2 cellular contexts compared by ENCODE assay signal in the genomic region with DNA sequence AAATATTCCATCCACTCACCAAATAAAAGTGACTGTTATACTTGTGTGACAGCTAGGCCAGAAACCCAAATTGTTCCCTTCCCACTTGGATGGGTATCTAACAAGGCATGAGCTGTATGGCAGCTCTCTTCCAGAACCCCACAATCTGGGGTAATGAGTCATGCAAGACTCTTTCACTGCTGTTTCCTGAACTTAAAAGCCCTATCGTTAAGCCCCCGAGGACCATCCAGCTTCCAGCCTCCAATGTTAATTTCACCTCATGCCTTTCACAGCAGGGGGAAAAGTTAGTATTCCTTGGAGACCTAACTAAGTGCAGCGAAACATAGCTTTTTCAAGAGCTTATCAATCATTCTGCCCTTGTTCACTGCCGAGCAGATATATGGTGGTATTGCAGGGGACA.
TF ChIP-seq lines count a peak whose summit lies in the region.

No MANE protein-coding gene starts in this region.

TF ChIP-seq in GM23338, 12 proteins besides CTCF, POLR2A, EP300 and RAD21:
- TF ChIP-seq, protein P1, sequence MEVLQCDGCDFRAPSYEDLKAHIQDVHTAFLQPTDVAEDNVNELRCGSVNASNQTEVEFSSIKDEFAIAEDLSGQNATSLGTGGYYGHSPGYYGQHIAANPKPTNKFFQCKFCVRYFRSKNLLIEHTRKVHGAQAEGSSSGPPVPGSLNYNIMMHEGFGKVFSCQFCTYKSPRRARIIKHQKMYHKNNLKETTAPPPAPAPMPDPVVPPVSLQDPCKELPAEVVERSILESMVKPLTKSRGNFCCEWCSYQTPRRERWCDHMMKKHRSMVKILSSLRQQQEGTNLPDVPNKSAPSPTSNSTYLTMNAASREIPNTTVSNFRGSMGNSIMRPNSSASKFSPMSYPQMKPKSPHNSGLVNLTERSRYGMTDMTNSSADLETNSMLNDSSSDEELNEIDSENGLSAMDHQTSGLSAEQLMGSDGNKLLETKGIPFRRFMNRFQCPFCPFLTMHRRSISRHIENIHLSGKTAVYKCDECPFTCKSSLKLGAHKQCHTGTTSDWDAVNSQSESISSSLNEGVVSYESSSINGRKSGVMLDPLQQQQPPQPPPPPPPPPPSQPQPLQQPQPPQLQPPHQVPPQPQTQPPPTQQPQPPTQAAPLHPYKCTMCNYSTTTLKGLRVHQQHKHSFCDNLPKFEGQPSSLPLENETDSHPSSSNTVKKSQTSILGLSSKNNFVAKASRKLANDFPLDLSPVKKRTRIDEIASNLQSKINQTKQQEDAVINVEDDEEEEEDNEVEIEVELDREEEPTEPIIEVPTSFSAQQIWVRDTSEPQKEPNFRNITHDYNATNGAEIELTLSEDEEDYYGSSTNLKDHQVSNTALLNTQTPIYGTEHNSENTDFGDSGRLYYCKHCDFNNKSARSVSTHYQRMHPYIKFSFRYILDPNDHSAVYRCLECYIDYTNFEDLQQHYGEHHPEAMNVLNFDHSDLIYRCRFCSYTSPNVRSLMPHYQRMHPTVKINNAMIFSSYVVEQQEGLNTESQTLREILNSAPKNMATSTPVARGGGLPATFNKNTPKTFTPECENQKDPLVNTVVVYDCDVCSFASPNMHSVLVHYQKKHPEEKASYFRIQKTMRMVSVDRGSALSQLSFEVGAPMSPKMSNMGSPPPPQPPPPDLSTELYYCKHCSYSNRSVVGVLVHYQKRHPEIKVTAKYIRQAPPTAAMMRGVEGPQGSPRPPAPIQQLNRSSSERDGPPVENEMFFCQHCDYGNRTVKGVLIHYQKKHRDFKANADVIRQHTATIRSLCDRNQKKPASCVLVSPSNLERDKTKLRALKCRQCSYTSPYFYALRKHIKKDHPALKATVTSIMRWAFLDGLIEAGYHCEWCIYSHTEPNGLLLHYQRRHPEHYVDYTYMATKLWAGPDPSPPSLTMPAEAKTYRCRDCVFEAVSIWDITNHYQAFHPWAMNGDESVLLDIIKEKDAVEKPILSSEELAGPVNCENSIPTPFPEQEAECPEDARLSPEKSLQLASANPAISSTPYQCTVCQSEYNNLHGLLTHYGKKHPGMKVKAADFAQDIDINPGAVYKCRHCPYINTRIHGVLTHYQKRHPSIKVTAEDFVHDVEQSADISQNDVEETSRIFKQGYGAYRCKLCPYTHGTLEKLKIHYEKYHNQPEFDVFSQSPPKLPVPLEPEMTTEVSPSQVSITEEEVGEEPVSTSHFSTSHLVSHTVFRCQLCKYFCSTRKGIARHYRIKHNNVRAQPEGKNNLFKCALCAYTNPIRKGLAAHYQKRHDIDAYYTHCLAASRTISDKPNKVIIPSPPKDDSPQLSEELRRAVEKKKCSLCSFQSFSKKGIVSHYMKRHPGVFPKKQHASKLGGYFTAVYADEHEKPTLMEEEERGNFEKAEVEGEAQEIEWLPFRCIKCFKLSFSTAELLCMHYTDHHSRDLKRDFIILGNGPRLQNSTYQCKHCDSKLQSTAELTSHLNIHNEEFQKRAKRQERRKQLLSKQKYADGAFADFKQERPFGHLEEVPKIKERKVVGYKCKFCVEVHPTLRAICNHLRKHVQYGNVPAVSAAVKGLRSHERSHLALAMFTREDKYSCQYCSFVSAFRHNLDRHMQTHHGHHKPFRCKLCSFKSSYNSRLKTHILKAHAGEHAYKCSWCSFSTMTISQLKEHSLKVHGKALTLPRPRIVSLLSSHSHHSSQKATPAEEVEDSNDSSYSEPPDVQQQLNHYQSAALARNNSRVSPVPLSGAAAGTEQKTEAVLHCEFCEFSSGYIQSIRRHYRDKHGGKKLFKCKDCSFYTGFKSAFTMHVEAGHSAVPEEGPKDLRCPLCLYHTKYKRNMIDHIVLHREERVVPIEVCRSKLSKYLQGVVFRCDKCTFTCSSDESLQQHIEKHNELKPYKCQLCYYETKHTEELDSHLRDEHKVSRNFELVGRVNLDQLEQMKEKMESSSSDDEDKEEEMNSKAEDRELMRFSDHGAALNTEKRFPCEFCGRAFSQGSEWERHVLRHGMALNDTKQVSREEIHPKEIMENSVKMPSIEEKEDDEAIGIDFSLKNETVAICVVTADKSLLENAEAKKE (CRISPR knock-in tag; IDR thresholded peaks at IDR 0.05): 0 out of 2 replicates have a peak, but pooled peaks have one; percentile 40
- TF ChIP-seq, protein P2, sequence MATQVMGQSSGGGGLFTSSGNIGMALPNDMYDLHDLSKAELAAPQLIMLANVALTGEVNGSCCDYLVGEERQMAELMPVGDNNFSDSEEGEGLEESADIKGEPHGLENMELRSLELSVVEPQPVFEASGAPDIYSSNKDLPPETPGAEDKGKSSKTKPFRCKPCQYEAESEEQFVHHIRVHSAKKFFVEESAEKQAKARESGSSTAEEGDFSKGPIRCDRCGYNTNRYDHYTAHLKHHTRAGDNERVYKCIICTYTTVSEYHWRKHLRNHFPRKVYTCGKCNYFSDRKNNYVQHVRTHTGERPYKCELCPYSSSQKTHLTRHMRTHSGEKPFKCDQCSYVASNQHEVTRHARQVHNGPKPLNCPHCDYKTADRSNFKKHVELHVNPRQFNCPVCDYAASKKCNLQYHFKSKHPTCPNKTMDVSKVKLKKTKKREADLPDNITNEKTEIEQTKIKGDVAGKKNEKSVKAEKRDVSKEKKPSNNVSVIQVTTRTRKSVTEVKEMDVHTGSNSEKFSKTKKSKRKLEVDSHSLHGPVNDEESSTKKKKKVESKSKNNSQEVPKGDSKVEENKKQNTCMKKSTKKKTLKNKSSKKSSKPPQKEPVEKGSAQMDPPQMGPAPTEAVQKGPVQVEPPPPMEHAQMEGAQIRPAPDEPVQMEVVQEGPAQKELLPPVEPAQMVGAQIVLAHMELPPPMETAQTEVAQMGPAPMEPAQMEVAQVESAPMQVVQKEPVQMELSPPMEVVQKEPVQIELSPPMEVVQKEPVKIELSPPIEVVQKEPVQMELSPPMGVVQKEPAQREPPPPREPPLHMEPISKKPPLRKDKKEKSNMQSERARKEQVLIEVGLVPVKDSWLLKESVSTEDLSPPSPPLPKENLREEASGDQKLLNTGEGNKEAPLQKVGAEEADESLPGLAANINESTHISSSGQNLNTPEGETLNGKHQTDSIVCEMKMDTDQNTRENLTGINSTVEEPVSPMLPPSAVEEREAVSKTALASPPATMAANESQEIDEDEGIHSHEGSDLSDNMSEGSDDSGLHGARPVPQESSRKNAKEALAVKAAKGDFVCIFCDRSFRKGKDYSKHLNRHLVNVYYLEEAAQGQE (IDR thresholded peaks at IDR 0.05; ENCODE audit: unreplicated experiment): no peak

TF ChIP-seq in WTC11, 78 proteins besides CTCF, POLR2A, EP300 and RAD21 (continued from another document):
- TF ChIP-seq, protein P3, sequence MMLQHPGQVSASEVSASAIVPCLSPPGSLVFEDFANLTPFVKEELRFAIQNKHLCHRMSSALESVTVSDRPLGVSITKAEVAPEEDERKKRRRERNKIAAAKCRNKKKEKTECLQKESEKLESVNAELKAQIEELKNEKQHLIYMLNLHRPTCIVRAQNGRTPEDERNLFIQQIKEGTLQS (CRISPR knock-in tag; conservative IDR thresholded peaks at IDR 0.05): no peak
- TF ChIP-seq ZNF396 (CRISPR knock-in tag; IDR thresholded peaks at IDR 0.05; ENCODE audit: borderline replicate concordance) (no peak), ZNF671 (CRISPR knock-in tag; IDR thresholded peaks at IDR 0.05) (no peak), NFE2L1 (CRISPR knock-in tag; IDR thresholded peaks at IDR 0.05) (no peak), TCF7 (CRISPR knock-in tag; IDR thresholded peaks at IDR 0.05; ENCODE audit: low read depth) (no peak), ZNF423 (CRISPR knock-in tag; IDR thresholded peaks at IDR 0.05) (no peak)
- TF ChIP-seq, protein P4, sequence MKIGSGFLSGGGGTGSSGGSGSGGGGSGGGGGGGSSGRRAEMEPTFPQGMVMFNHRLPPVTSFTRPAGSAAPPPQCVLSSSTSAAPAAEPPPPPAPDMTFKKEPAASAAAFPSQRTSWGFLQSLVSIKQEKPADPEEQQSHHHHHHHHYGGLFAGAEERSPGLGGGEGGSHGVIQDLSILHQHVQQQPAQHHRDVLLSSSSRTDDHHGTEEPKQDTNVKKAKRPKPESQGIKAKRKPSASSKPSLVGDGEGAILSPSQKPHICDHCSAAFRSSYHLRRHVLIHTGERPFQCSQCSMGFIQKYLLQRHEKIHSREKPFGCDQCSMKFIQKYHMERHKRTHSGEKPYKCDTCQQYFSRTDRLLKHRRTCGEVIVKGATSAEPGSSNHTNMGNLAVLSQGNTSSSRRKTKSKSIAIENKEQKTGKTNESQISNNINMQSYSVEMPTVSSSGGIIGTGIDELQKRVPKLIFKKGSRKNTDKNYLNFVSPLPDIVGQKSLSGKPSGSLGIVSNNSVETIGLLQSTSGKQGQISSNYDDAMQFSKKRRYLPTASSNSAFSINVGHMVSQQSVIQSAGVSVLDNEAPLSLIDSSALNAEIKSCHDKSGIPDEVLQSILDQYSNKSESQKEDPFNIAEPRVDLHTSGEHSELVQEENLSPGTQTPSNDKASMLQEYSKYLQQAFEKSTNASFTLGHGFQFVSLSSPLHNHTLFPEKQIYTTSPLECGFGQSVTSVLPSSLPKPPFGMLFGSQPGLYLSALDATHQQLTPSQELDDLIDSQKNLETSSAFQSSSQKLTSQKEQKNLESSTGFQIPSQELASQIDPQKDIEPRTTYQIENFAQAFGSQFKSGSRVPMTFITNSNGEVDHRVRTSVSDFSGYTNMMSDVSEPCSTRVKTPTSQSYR (CRISPR knock-in tag; IDR thresholded peaks at IDR 0.05): no peak
- TF ChIP-seq, protein P5, sequence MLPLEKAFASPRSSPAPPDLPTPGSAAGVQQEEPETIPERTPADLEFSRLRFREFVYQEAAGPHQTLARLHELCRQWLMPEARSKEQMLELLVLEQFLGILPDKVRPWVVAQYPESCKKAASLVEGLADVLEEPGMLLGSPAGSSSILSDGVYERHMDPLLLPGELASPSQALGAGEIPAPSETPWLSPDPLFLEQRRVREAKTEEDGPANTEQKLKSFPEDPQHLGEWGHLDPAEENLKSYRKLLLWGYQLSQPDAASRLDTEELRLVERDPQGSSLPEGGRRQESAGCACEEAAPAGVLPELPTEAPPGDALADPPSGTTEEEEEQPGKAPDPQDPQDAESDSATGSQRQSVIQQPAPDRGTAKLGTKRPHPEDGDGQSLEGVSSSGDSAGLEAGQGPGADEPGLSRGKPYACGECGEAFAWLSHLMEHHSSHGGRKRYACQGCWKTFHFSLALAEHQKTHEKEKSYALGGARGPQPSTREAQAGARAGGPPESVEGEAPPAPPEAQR (CRISPR knock-in tag; IDR thresholded peaks at IDR 0.05): no peak
- TF ChIP-seq, protein P6, sequence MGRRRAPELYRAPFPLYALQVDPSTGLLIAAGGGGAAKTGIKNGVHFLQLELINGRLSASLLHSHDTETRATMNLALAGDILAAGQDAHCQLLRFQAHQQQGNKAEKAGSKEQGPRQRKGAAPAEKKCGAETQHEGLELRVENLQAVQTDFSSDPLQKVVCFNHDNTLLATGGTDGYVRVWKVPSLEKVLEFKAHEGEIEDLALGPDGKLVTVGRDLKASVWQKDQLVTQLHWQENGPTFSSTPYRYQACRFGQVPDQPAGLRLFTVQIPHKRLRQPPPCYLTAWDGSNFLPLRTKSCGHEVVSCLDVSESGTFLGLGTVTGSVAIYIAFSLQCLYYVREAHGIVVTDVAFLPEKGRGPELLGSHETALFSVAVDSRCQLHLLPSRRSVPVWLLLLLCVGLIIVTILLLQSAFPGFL (CRISPR knock-in tag; IDR thresholded peaks at IDR 0.05; ENCODE audit: borderline replicate concordance): no peak
- TF ChIP-seq, protein P7, sequence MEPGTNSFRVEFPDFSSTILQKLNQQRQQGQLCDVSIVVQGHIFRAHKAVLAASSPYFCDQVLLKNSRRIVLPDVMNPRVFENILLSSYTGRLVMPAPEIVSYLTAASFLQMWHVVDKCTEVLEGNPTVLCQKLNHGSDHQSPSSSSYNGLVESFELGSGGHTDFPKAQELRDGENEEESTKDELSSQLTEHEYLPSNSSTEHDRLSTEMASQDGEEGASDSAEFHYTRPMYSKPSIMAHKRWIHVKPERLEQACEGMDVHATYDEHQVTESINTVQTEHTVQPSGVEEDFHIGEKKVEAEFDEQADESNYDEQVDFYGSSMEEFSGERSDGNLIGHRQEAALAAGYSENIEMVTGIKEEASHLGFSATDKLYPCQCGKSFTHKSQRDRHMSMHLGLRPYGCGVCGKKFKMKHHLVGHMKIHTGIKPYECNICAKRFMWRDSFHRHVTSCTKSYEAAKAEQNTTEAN (CRISPR knock-in tag; IDR thresholded peaks at IDR 0.05): no peak
- TF ChIP-seq, protein P8, sequence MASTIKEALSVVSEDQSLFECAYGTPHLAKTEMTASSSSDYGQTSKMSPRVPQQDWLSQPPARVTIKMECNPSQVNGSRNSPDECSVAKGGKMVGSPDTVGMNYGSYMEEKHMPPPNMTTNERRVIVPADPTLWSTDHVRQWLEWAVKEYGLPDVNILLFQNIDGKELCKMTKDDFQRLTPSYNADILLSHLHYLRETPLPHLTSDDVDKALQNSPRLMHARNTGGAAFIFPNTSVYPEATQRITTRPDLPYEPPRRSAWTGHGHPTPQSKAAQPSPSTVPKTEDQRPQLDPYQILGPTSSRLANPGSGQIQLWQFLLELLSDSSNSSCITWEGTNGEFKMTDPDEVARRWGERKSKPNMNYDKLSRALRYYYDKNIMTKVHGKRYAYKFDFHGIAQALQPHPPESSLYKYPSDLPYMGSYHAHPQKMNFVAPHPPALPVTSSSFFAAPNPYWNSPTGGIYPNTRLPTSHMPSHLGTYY (CRISPR knock-in tag; IDR thresholded peaks at IDR 0.05): no peak
